8 cellular contexts compared by ENCODE assay signal in genomic region chr1:149792502-149792901, GRCh38. TPM values are rescaled to one million over a fixed set of nuclear protein-coding genes. Genes with fewer than 3 reads are reported as not detected.
DNase-seq lines count a peak whose midpoint lies in the region; ATAC-seq and TF ChIP-seq lines count a peak whose summit lies in the region.
"Not testable (repeated sequence)": the region's sequence is repeated elsewhere in the genome, so short reads cannot be mapped to it uniquely, and the experiment has no call there.

No MANE protein-coding gene starts in this region.

- not testable (repeated sequence) for H3K79me2 ChIP-seq in neural cell (replicated peaks; ENCODE audit: insufficient read depth, low read length)

- peak overlapping the region; percentile 100 for H3K27ac Mint-ChIP-seq in activated naive CD8-positive, alpha-beta T cell treated with anti-CD3 and anti-CD28 coated beads, Interleukin-2, amount 10 ng/mL, durations not matched to agents 7 days and 5 days

- not testable (repeated sequence) for H3K4me1 ChIP-seq in stomach smooth muscle (ENCODE audit: control insufficient read depth, insufficient read depth, low read length)

- not testable (repeated sequence) for H3K9me2 ChIP-seq in neural cell (ENCODE audit: insufficient read depth, low read length)

- TF ChIP-seq EP300 in neural cell (conservative IDR thresholded peaks at IDR 0.05; ENCODE audit: poor library complexity, severe bottlenecking) = not testable (repeated sequence)

- not testable (repeated sequence) for H3K27me3 Mint-ChIP-seq in activated naive CD8-positive, alpha-beta T cell treated with anti-CD3 and anti-CD28 coated beads, Interleukin-2, amount 10 ng/mL, durations not matched to agents 7 days and 5 days

- not testable (repeated sequence) for H2AFZ ChIP-seq in neural cell (ENCODE audit: low read depth, low read length)

- H3K27ac ChIP-seq in KOPT-K1 (ENCODE audit: low read depth, low read length, poor library complexity, severe bottlenecking) = peak overlapping the region; percentile 61
- peak overlapping the region; percentile 59 for H3K27ac ChIP-seq in neural cell (ENCODE audit: low read length)
- H3K27ac ChIP-seq in stomach smooth muscle (ENCODE audit: low read length) = peak overlapping the region; percentile 18

- H3K4me3 ChIP-seq in H7 (ENCODE audit: insufficient read depth, low read depth, low read length) = peak overlapping the region; percentile 54
- peak overlapping the region; percentile 61 for H3K4me3 ChIP-seq in neural cell (ENCODE audit: low read length)
- H3K4me3 ChIP-seq in stomach smooth muscle (ENCODE audit: low read length in 2 of 2) = peak overlapping the region in 1 of 2 donors; percentile 69

- H3K4me2 ChIP-seq in neural cell (ENCODE audit: low read length) = not testable (repeated sequence)

- peak; percentile 74 for ATAC-seq in activated naive CD8-positive, alpha-beta T cell treated with anti-CD3 and anti-CD28 coated beads, Interleukin-2, amount 10 ng/mL, durations not matched to agents 7 days and 5 days (ENCODE audit: low read depth)

- not testable (repeated sequence) for H3K9me3 ChIP-seq in KOPT-K1 (ENCODE audit: insufficient read depth, low read length, poor library complexity, severe bottlenecking); neural cell (ENCODE audit: low read length); stomach smooth muscle (ENCODE audit: control insufficient read depth in 2 of 2, low read length in 2 of 2)

- H3K9ac ChIP-seq in neural cell (ENCODE audit: low read length) = peak overlapping the region; percentile 67
- not testable (repeated sequence) for H3K9ac ChIP-seq in stomach smooth muscle (ENCODE audit: low read length in 2 of 2)

- not testable (repeated sequence) for H3K9me3 Mint-ChIP-seq in activated naive CD8-positive, alpha-beta T cell treated with anti-CD3 and anti-CD28 coated beads, Interleukin-2, amount 10 ng/mL, durations not matched to agents 7 days and 5 days

- peak overlapping the region; percentile 98 for H3K4me3 Mint-ChIP-seq in activated naive CD8-positive, alpha-beta T cell treated with anti-CD3 and anti-CD28 coated beads, Interleukin-2, amount 10 ng/mL, durations not matched to agents 7 days and 5 days

- not testable (repeated sequence) for H3K27me3 ChIP-seq in H7 (ENCODE audit: control insufficient read depth, insufficient read depth, low read length); neural cell (ENCODE audit: insufficient read depth, low read depth, low read length); stomach smooth muscle (ENCODE audit: control insufficient read depth in 1 of 2, insufficient read depth in 2 of 2, low read length in 2 of 2)

- H3K36me3 ChIP-seq in H7 (replicated peaks; ENCODE audit: control insufficient read depth, insufficient read depth, low read length); KOPT-K1 (ENCODE audit: insufficient read depth, low read length); neural cell (ENCODE audit: insufficient read depth, low read length); stomach smooth muscle (ENCODE audit: control insufficient read depth in 2 of 2, insufficient read depth in 2 of 2, low read length in 2 of 2): not testable (repeated sequence)

- TF ChIP-seq CTCF in neural cell (IDR thresholded peaks at IDR 0.05; ENCODE audit: poor library complexity, severe bottlenecking) = not testable (repeated sequence)

- not testable (repeated sequence) for H3K36me3 Mint-ChIP-seq in activated naive CD8-positive, alpha-beta T cell treated with anti-CD3 and anti-CD28 coated beads, Interleukin-2, amount 10 ng/mL, durations not matched to agents 7 days and 5 days

- POLR2A ChIA-PET in activated naive CD8-positive, alpha-beta T cell treated with anti-CD3 and anti-CD28 coated beads, Interleukin-2, amount 10 ng/mL, durations not matched to agents 7 days and 5 days (lab: Charles Lee) = not testable (repeated sequence)

- H3F3A ChIP-seq in neural cell (ENCODE audit: insufficient read depth, low read length, poor library complexity, severe bottlenecking) = not testable (repeated sequence)

- H4K20me1 ChIP-seq in neural cell (ENCODE audit: insufficient read depth) = not testable (repeated sequence)

- TF ChIP-seq RAD21 in neural cell (conservative IDR thresholded peaks at IDR 0.05) = peak; percentile 58

- DNase-seq in ELF-1 (ENCODE audit: low read depth, low spot score) (peak; percentile 87), H7 (peak; percentile 74), SW480 (ENCODE audit: low spot score) (peak; percentile 38), globus pallidus (ENCODE audit: low spot score) (peak; percentile 24)
- peak; percentile 73 for DNase-seq in activated naive CD8-positive, alpha-beta T cell treated with anti-CD3 and anti-CD28 coated beads, Interleukin-2, amount 10 ng/mL, durations not matched to agents 7 days and 5 days

- H3K4me1 Mint-ChIP-seq in activated naive CD8-positive, alpha-beta T cell treated with anti-CD3 and anti-CD28 coated beads, Interleukin-2, amount 10 ng/mL, durations not matched to agents 7 days and 5 days = not testable (repeated sequence)

TF ChIP-seq in neural cell, 6 proteins besides CTCF, POLR2A, EP300 and RAD21:
- TF ChIP-seq POLR2AphosphoS5 (IDR thresholded peaks at IDR 0.05) = peak; percentile 3

RNA-seq across cellular contexts. Expression of gene FCGR1A, which starts 10.0 kb away (rescaled TPM):
- not detected in 2 replicates for total RNA-seq in H7 (2014; rRNA removed; shearing (Covaris generic))
- 1 to 10 TPM in 1 of 2 experiments, under 1 TPM in 1; 0.48 to 1.2 TPM for total RNA-seq in activated naive CD8-positive, alpha-beta T cell treated with anti-CD3 and anti-CD28 coated beads, Interleukin-2, amount 10 ng/mL, durations not matched to agents 7 days and 5 days
- polyA plus RNA-seq in neural cell = not detected in 2 replicates
- polyA minus RNA-seq in neural cell = not detected in 2 replicates

Comparison
In these comparisons a context has a peak if more than half of its experiments do, and no peak if none do; other contexts are left out.
1. DNase-seq: peak in every context shown above with its lines; median percentile 87 in ELF-1; 74 in H7; 73 in activated naive CD8-positive, alpha-beta T cell treated with anti-CD3 and anti-CD28 coated beads, Interleukin-2, amount 10 ng/mL, durations not matched to agents 7 days and 5 days; 38 in SW480; 24 in globus pallidus.